In the genomic region with DNA sequence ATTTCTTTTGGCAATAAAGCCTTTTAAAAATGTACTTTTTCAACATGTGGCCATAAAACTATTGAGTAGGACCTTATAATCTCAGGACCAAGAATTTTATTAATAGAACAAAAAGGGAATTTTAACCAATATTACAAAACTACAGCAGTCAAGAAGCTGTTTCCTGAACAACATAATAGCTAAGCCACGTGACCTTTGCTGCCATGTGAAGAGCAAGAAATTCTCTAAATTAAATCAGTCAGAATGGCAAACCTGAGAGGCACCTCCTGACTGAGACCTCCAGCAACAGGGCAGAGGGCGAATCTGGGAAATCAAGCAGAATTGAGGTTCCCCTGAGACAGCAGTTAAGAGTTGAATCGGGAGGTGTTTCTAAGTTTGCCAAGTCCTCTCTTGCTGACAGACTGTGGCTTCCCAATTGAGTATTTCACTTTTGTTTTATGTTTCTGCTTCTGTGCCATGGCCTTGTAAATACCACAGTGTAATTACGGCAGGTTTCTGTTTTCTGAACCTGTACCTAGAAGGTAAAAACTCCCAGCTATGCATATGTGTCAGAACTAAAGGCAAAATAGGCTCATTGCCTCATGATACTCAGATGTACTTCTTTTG, we compare ENCODE assay signal across 13 cellular contexts.
DNase-seq lines count a peak whose midpoint lies in the region; ATAC-seq and TF ChIP-seq lines count a peak whose summit lies in the region.
"Had no signal": no experiment of that assay in that cellular context is flagged by ENCODE, and none has a peak within 500 bp of the region (broad histone marks: within the 10 kb centered on the region; RNA-seq: fewer than 3 reads in every experiment).

No MANE protein-coding gene starts in this region.

- ATAC-seq in GM21529 (IDR thresholded peaks at IDR 0.05; ENCODE audit: unreplicated experiment) = peak; percentile 97
- peak; percentile 97 for ATAC-seq in HG03103 (IDR thresholded peaks at IDR 0.05; ENCODE audit: low read depth, unreplicated experiment)
- peak; percentile 17 for ATAC-seq in memory B cell (ENCODE audit: low read depth)
- ATAC-seq: Panc1 had no signal

- DNase-seq in NCI-H2171 treated with DMSO at 0.1 percent for 48 hours (lab: John Stamatoyannopoulos, UW) (peak; percentile 21), NCI-H2171 (lab: John Stamatoyannopoulos, UW) (no peak), memory B cell (ENCODE audit: low spot score in 2 of 2) (no peak), hepatocyte (ENCODE audit: low spot score) (no peak), SW 1271 (lab: John Stamatoyannopoulos, UW) (no peak), SKM-1 treated with dmso at 0.1 percent for 144 hours (lab: John Stamatoyannopoulos, UW; ENCODE audit: unreplicated experiment) (no peak)
- DNase-seq: NCI-H1092; stimulated activated CD4-positive, alpha-beta T cell treated with anti-CD3 and anti-CD28 coated beads, Interleukin-4, amount 100 ng/mL, for 24 hours; thyroid gland had no signal

- H3K4me3 Mint-ChIP-seq in memory B cell = peak overlapping the region; percentile 24

- H3K4me1 ChIP-seq in hepatocyte (ENCODE audit: insufficient read depth) = no peaks in the 10 kb centered on the region
- H3K4me1 ChIP-seq: thyroid gland had no signal

- H3K36me3 Mint-ChIP-seq in memory B cell = no peaks in the 10 kb centered on the region

- no peak overlapping the region for H3K4me2 ChIP-seq in hepatocyte

- H3K36me3 ChIP-seq in hepatocyte (replicated peaks; ENCODE audit: insufficient read depth, low read depth) = no peaks in the 10 kb centered on the region
- H3K36me3 ChIP-seq: thyroid gland had no signal

- H3K27me3 ChIP-seq in hepatocyte = no peaks in the 10 kb centered on the region
- H3K27me3 ChIP-seq: thyroid gland had no signal

- H3K9me3 Mint-ChIP-seq in memory B cell = no peaks in the 10 kb centered on the region

- H3K27ac Mint-ChIP-seq in memory B cell = peak overlapping the region; percentile 38

- H3K27me3 Mint-ChIP-seq in memory B cell = no peaks in the 10 kb centered on the region

- H3K9me2 ChIP-seq in hepatocyte (replicated peaks; ENCODE audit: insufficient read depth) = no peaks in the 10 kb centered on the region

- no peak overlapping the region for H3K27ac ChIP-seq in hepatocyte
- H3K27ac ChIP-seq: 22Rv1, thyroid gland had no signal

- no peaks in the 10 kb centered on the region for H3K9me3 ChIP-seq in hepatocyte (ENCODE audit: low read depth)
- H3K9me3 ChIP-seq: thyroid gland had no signal

- no peaks in the 10 kb centered on the region for H4K20me1 ChIP-seq in hepatocyte (ENCODE audit: insufficient read depth, poor library complexity, severe bottlenecking)

- no peak for TF ChIP-seq CTCF in hepatocyte (IDR thresholded peaks at IDR 0.05; ENCODE audit: poor library complexity)

- no peak overlapping the region for H3K4me3 ChIP-seq in hepatocyte
- H3K4me3 ChIP-seq: thyroid gland had no signal

- peaks cover 11% of the 10 kb centered on the region for H3K4me1 Mint-ChIP-seq in memory B cell

- WGBS in hepatocyte (ENCODE audit: low lambda C conversion rate, missing lambda C conversion rate) = 84% methylated on average over 4 of the region's 4 CpGs

- no peaks in the 10 kb centered on the region for H3K79me2 ChIP-seq in hepatocyte

- H2AFZ ChIP-seq in hepatocyte = no peak overlapping the region

Comparison
In these comparisons a context has a peak if more than half of its experiments do, and no peak if none do; other contexts are left out.
1. ATAC-seq: peak in every context shown above with its lines; median percentile 97 in GM21529; 97 in HG03103; 17 in memory B cell.